Comparison of ENCODE assay signal across 1 cellular context in genomic region chr16:88811850-88812736, GRCh38.
TF ChIP-seq lines count a peak whose summit lies in the region.

TSS of gene APRT (minus strand) at chr16:88811928. CDS start at chr16:88811899, 29 bp downstream.

TF ChIP-seq in WTC11, 78 proteins besides CTCF, POLR2A, EP300 and RAD21 (continued from another document and continues in another):
- TF ChIP-seq CBFB (CRISPR knock-in tag; IDR thresholded peaks at IDR 0.05; ENCODE audit: low read depth) (0 out of 2 replicates have a peak, but pooled peaks have one; percentile 16), GRHL2 (CRISPR knock-in tag; IDR thresholded peaks at IDR 0.05; ENCODE audit: insufficient replicate concordance, severe bottlenecking) (no peak), ATF1 (CRISPR knock-in tag; IDR thresholded peaks at IDR 0.05) (no peak), GTF2I (CRISPR knock-in tag; conservative IDR thresholded peaks at IDR 0.05) (no peak), ZNF425 (CRISPR knock-in tag; conservative IDR thresholded peaks at IDR 0.05) (no peak), KAT7 (CRISPR knock-in tag; IDR thresholded peaks at IDR 0.05; ENCODE audit: borderline replicate concordance) (no peak; the same call in 1 of the 2 replicates), ZNF671 (CRISPR knock-in tag; IDR thresholded peaks at IDR 0.05) (no peak), NR3C1 (CRISPR knock-in tag; conservative IDR thresholded peaks at IDR 0.05; ENCODE audit: low read depth) (no peak), TEAD1 (CRISPR knock-in tag; IDR thresholded peaks at IDR 0.05) (peak; percentile 36), NFATC4 (CRISPR knock-in tag; IDR thresholded peaks at IDR 0.05) (peak; percentile 78), ZNF512 (CRISPR knock-in tag; IDR thresholded peaks at IDR 0.05; ENCODE audit: borderline replicate concordance) (no peak), E2F4 (CRISPR knock-in tag; IDR thresholded peaks at IDR 0.05; ENCODE audit: borderline replicate concordance, low read depth) (peak; percentile 31; the same call in 1 of the 2 replicates), TP53 (CRISPR knock-in tag; IDR thresholded peaks at IDR 0.05) (no peak), ATF2 (CRISPR knock-in tag; IDR thresholded peaks at IDR 0.05; ENCODE audit: borderline replicate concordance, low read depth) (no peak), ETV6 (CRISPR knock-in tag; IDR thresholded peaks at IDR 0.05) (peak; percentile 71), ZNF416 (CRISPR knock-in tag; IDR thresholded peaks at IDR 0.05) (no peak; the same call in 1 of the 2 replicates), USF2 (CRISPR knock-in tag; IDR thresholded peaks at IDR 0.05) (peak; percentile 59), MYBL2 (CRISPR knock-in tag; IDR thresholded peaks at IDR 0.05) (peak; percentile 31; the same call in 1 of the 2 replicates), NR2C2 (CRISPR knock-in tag; IDR thresholded peaks at IDR 0.05) (no peak), NFYB (CRISPR knock-in tag; conservative IDR thresholded peaks at IDR 0.05; ENCODE audit: low read depth) (0 out of 2 replicates have a peak, but pooled peaks have one; percentile 11), ZNF317 (CRISPR knock-in tag; IDR thresholded peaks at IDR 0.05; ENCODE audit: borderline replicate concordance, low read depth) (no peak)
- TF ChIP-seq, protein P1, sequence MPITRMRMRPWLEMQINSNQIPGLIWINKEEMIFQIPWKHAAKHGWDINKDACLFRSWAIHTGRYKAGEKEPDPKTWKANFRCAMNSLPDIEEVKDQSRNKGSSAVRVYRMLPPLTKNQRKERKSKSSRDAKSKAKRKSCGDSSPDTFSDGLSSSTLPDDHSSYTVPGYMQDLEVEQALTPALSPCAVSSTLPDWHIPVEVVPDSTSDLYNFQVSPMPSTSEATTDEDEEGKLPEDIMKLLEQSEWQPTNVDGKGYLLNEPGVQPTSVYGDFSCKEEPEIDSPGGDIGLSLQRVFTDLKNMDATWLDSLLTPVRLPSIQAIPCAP (CRISPR knock-in tag; IDR thresholded peaks at IDR 0.05), result no peak
- TF ChIP-seq, protein P2, sequence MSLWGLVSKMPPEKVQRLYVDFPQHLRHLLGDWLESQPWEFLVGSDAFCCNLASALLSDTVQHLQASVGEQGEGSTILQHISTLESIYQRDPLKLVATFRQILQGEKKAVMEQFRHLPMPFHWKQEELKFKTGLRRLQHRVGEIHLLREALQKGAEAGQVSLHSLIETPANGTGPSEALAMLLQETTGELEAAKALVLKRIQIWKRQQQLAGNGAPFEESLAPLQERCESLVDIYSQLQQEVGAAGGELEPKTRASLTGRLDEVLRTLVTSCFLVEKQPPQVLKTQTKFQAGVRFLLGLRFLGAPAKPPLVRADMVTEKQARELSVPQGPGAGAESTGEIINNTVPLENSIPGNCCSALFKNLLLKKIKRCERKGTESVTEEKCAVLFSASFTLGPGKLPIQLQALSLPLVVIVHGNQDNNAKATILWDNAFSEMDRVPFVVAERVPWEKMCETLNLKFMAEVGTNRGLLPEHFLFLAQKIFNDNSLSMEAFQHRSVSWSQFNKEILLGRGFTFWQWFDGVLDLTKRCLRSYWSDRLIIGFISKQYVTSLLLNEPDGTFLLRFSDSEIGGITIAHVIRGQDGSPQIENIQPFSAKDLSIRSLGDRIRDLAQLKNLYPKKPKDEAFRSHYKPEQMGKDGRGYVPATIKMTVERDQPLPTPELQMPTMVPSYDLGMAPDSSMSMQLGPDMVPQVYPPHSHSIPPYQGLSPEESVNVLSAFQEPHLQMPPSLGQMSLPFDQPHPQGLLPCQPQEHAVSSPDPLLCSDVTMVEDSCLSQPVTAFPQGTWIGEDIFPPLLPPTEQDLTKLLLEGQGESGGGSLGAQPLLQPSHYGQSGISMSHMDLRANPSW (CRISPR knock-in tag; conservative IDR thresholded peaks at IDR 0.05; ENCODE audit: low read depth), result no peak
- TF ChIP-seq, protein P3, sequence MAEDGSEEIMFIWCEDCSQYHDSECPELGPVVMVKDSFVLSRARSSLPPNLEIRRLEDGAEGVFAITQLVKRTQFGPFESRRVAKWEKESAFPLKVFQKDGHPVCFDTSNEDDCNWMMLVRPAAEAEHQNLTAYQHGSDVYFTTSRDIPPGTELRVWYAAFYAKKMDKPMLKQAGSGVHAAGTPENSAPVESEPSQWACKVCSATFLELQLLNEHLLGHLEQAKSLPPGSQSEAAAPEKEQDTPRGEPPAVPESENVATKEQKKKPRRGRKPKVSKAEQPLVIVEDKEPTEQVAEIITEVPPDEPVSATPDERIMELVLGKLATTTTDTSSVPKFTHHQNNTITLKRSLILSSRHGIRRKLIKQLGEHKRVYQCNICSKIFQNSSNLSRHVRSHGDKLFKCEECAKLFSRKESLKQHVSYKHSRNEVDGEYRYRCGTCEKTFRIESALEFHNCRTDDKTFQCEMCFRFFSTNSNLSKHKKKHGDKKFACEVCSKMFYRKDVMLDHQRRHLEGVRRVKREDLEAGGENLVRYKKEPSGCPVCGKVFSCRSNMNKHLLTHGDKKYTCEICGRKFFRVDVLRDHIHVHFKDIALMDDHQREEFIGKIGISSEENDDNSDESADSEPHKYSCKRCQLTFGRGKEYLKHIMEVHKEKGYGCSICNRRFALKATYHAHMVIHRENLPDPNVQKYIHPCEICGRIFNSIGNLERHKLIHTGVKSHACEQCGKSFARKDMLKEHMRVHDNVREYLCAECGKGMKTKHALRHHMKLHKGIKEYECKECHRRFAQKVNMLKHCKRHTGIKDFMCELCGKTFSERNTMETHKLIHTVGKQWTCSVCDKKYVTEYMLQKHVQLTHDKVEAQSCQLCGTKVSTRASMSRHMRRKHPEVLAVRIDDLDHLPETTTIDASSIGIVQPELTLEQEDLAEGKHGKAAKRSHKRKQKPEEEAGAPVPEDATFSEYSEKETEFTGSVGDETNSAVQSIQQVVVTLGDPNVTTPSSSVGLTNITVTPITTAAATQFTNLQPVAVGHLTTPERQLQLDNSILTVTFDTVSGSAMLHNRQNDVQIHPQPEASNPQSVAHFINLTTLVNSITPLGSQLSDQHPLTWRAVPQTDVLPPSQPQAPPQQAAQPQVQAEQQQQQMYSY (CRISPR knock-in tag; IDR thresholded peaks at IDR 0.05), result no peak; the same call in none of the 2 replicates
- TF ChIP-seq, protein P4, sequence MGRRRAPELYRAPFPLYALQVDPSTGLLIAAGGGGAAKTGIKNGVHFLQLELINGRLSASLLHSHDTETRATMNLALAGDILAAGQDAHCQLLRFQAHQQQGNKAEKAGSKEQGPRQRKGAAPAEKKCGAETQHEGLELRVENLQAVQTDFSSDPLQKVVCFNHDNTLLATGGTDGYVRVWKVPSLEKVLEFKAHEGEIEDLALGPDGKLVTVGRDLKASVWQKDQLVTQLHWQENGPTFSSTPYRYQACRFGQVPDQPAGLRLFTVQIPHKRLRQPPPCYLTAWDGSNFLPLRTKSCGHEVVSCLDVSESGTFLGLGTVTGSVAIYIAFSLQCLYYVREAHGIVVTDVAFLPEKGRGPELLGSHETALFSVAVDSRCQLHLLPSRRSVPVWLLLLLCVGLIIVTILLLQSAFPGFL (CRISPR knock-in tag; IDR thresholded peaks at IDR 0.05; ENCODE audit: borderline replicate concordance), result no peak
- TF ChIP-seq, protein P5, sequence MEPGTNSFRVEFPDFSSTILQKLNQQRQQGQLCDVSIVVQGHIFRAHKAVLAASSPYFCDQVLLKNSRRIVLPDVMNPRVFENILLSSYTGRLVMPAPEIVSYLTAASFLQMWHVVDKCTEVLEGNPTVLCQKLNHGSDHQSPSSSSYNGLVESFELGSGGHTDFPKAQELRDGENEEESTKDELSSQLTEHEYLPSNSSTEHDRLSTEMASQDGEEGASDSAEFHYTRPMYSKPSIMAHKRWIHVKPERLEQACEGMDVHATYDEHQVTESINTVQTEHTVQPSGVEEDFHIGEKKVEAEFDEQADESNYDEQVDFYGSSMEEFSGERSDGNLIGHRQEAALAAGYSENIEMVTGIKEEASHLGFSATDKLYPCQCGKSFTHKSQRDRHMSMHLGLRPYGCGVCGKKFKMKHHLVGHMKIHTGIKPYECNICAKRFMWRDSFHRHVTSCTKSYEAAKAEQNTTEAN (CRISPR knock-in tag; IDR thresholded peaks at IDR 0.05), result peak; percentile 50
- TF ChIP-seq, protein P6, sequence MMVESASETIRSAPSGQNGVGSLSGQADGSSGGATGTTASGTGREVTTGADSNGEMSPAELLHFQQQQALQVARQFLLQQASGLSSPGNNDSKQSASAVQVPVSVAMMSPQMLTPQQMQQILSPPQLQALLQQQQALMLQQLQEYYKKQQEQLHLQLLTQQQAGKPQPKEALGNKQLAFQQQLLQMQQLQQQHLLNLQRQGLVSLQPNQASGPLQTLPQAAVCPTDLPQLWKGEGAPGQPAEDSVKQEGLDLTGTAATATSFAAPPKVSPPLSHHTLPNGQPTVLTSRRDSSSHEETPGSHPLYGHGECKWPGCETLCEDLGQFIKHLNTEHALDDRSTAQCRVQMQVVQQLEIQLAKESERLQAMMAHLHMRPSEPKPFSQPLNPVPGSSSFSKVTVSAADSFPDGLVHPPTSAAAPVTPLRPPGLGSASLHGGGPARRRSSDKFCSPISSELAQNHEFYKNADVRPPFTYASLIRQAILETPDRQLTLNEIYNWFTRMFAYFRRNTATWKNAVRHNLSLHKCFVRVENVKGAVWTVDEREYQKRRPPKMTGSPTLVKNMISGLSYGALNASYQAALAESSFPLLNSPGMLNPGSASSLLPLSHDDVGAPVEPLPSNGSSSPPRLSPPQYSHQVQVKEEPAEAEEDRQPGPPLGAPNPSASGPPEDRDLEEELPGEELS (CRISPR knock-in tag; IDR thresholded peaks at IDR 0.05), result 0 out of 2 replicates have a peak, but pooled peaks have one; percentile 21
- TF ChIP-seq, protein P7, sequence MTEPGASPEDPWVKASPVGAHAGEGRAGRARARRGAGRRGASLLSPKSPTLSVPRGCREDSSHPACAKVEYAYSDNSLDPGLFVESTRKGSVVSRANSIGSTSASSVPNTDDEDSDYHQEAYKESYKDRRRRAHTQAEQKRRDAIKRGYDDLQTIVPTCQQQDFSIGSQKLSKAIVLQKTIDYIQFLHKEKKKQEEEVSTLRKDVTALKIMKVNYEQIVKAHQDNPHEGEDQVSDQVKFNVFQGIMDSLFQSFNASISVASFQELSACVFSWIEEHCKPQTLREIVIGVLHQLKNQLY (CRISPR knock-in tag; IDR thresholded peaks at IDR 0.05), result no peak
